In genomic region chr6:36956111-36956820, GRCh38 we compare ENCODE assay signal across 12 cellular contexts. TPM values are rescaled to one million over a fixed set of nuclear protein-coding genes. Genes with fewer than 3 reads are reported as not detected.
DNase-seq lines count a peak whose midpoint lies in the region; ATAC-seq and TF ChIP-seq lines count a peak whose summit lies in the region.
"Had no signal": no experiment of that assay in that cellular context is flagged by ENCODE, and none has a peak within 500 bp of the region (broad histone marks: within the 10 kb centered on the region; RNA-seq: fewer than 3 reads in every experiment).

No MANE protein-coding gene starts in this region.

- no peak overlapping the region for H3K27ac Mint-ChIP-seq in stimulated activated naive CD8-positive, alpha-beta T cell treated with anti-CD3 and anti-CD28 coated beads, Interleukin-15, amount 100 ng/mL, for 72 hours
- H3K27ac Mint-ChIP-seq in WTC11 = no peak overlapping the region; the same call in 1 of the 2 replicates

- TF ChIP-seq CTCF in WTC11 (IDR thresholded peaks at IDR 0.05) = no peak

- POLR2A ChIA-PET in WTC11 (lab: Charles Lee) = no interaction called here

- H3K27ac ChIP-seq in caudate nucleus (ENCODE audit: low read depth, low read length) = no peak overlapping the region
- H3K27ac ChIP-seq: prostate gland had no signal

- no peaks in the 10 kb centered on the region for H3K36me3 Mint-ChIP-seq in WTC11

- DNase-seq in stimulated activated naive CD8-positive, alpha-beta T cell treated with anti-CD3 and anti-CD28 coated beads, Interleukin-15, amount 100 ng/mL, for 72 hours = no peak
- no peak for DNase-seq in stimulated activated naive CD8-positive, alpha-beta T cell treated with anti-CD3 and anti-CD28 coated beads, Interleukin-15, Interleukin-2, amounts not matched to agents 100 U/mL and 50 U/mL, for 24 hours
- DNase-seq in WTC11 (ENCODE audit: low spot score) (peak; percentile 8), islet precursor cell (peak; percentile 55), nucleus accumbens (lab: John Stamatoyannopoulos, UW) (no peak), ecto neural progenitor cell (ENCODE audit: low spot score) (no peak), amygdala (lab: John Stamatoyannopoulos, UW) (no peak), caudate nucleus (lab: John Stamatoyannopoulos, UW) (no peak)
- DNase-seq: Calu3, NCI-H2081 had no signal

- no peaks in the 10 kb centered on the region for H3K27me3 Mint-ChIP-seq in stimulated activated naive CD8-positive, alpha-beta T cell treated with anti-CD3 and anti-CD28 coated beads, Interleukin-15, amount 100 ng/mL, for 72 hours
- H3K27me3 Mint-ChIP-seq in WTC11 (ENCODE audit: low read depth) = no peaks in the 10 kb centered on the region

- ATAC-seq in stimulated activated naive CD8-positive, alpha-beta T cell treated with anti-CD3 and anti-CD28 coated beads, Interleukin-15, amount 100 ng/mL, for 72 hours = peak; percentile 24
- no peak for ATAC-seq in stimulated activated naive CD8-positive, alpha-beta T cell treated with anti-CD3 and anti-CD28 coated beads, Interleukin-15, Interleukin-2, amounts not matched to agents 100 U/mL and 50 U/mL, for 24 hours
- ATAC-seq in WTC11 = no peak

- H3K9me3 Mint-ChIP-seq in stimulated activated naive CD8-positive, alpha-beta T cell treated with anti-CD3 and anti-CD28 coated beads, Interleukin-15, amount 100 ng/mL, for 72 hours = no peaks in the 10 kb centered on the region
- H3K9me3 Mint-ChIP-seq in WTC11 = no peaks in the 10 kb centered on the region

- peaks cover 33% of the 10 kb centered on the region for H3K4me1 Mint-ChIP-seq in stimulated activated naive CD8-positive, alpha-beta T cell treated with anti-CD3 and anti-CD28 coated beads, Interleukin-15, amount 100 ng/mL, for 72 hours
- H3K4me1 Mint-ChIP-seq in WTC11 = peaks cover 5% of the 10 kb centered on the region

- CTCF ChIA-PET in WTC11 (lab: Charles Lee) = interaction anchor here (0.6 to 1.8 kb wide), 6 partner anchors 62 to 254 kb away, joined by 3 to 11 read pairs (median 4); no protein-coding TSS in a partner anchor

- no peak overlapping the region for H3K4me3 Mint-ChIP-seq in stimulated activated naive CD8-positive, alpha-beta T cell treated with anti-CD3 and anti-CD28 coated beads, Interleukin-15, amount 100 ng/mL, for 72 hours
- no peak overlapping the region for H3K4me3 Mint-ChIP-seq in WTC11

TF ChIP-seq in WTC11, 78 proteins besides CTCF, POLR2A, EP300 and RAD21:
- TF ChIP-seq, protein P1, sequence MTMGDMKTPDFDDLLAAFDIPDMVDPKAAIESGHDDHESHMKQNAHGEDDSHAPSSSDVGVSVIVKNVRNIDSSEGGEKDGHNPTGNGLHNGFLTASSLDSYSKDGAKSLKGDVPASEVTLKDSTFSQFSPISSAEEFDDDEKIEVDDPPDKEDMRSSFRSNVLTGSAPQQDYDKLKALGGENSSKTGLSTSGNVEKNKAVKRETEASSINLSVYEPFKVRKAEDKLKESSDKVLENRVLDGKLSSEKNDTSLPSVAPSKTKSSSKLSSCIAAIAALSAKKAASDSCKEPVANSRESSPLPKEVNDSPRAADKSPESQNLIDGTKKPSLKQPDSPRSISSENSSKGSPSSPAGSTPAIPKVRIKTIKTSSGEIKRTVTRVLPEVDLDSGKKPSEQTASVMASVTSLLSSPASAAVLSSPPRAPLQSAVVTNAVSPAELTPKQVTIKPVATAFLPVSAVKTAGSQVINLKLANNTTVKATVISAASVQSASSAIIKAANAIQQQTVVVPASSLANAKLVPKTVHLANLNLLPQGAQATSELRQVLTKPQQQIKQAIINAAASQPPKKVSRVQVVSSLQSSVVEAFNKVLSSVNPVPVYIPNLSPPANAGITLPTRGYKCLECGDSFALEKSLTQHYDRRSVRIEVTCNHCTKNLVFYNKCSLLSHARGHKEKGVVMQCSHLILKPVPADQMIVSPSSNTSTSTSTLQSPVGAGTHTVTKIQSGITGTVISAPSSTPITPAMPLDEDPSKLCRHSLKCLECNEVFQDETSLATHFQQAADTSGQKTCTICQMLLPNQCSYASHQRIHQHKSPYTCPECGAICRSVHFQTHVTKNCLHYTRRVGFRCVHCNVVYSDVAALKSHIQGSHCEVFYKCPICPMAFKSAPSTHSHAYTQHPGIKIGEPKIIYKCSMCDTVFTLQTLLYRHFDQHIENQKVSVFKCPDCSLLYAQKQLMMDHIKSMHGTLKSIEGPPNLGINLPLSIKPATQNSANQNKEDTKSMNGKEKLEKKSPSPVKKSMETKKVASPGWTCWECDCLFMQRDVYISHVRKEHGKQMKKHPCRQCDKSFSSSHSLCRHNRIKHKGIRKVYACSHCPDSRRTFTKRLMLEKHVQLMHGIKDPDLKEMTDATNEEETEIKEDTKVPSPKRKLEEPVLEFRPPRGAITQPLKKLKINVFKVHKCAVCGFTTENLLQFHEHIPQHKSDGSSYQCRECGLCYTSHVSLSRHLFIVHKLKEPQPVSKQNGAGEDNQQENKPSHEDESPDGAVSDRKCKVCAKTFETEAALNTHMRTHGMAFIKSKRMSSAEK (CRISPR knock-in tag; IDR thresholded peaks at IDR 0.05; ENCODE audit: borderline replicate concordance) = no peak
- TF ChIP-seq, protein P2, sequence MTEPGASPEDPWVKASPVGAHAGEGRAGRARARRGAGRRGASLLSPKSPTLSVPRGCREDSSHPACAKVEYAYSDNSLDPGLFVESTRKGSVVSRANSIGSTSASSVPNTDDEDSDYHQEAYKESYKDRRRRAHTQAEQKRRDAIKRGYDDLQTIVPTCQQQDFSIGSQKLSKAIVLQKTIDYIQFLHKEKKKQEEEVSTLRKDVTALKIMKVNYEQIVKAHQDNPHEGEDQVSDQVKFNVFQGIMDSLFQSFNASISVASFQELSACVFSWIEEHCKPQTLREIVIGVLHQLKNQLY (CRISPR knock-in tag; IDR thresholded peaks at IDR 0.05) = no peak

RNA-seq across cellular contexts. Expression of gene PI16, which starts 1.7 kb away (rescaled TPM):
- total RNA-seq in WTC11 (2021) = 0.09 to 0.17 TPM in 2 of 3 replicates, not detected in the other

RNA-seq across cellular contexts. Expression of gene MTCH1, which starts 29.7 kb away (rescaled TPM):
- 198 to 207 TPM (median 204 TPM) in 3 replicates for total RNA-seq in WTC11 (2021)

RNA-seq across cellular contexts. Expression of gene FGD2, which starts 49.2 kb away (rescaled TPM):
- 0.31 to 0.78 TPM (median 0.44 TPM) in 3 replicates for total RNA-seq in WTC11 (2021)
- total RNA-seq: fibroblast of villous mesenchyme had no signal

Comparison
In these comparisons a context has a peak if more than half of its experiments do, and no peak if none do; other contexts are left out.
1. DNase-seq: peak in WTC11 (single experiment) and islet precursor cell (single experiment); none in stimulated activated naive CD8-positive, alpha-beta T cell treated with anti-CD3 and anti-CD28 coated beads, Interleukin-15, amount 100 ng/mL, for 72 hours (0 of 2), stimulated activated naive CD8-positive, alpha-beta T cell treated with anti-CD3 and anti-CD28 coated beads, Interleukin-15, Interleukin-2, amounts not matched to agents 100 U/mL and 50 U/mL, for 24 hours (single experiment), nucleus accumbens (0 of 56), ecto neural progenitor cell (single experiment), amygdala (0 of 56) and caudate nucleus (0 of 61).